8 cellular contexts compared by ENCODE assay signal in genomic region chr1:18581420-18581880, GRCh38. TPM values are rescaled to one million over a fixed set of nuclear protein-coding genes. Genes with fewer than 3 reads are reported as not detected.
DNase-seq lines count a peak whose midpoint lies in the region; ATAC-seq and TF ChIP-seq lines count a peak whose summit lies in the region.

No MANE protein-coding gene starts in this region.

- no peaks in the 10 kb centered on the region for H3K27me3 ChIP-seq in BE2C
- no peaks in the 10 kb centered on the region for H3K27me3 ChIP-seq in colonic mucosa
- peaks cover 3% of the 10 kb centered on the region for H3K27me3 ChIP-seq in prostate gland (replicated peaks; ENCODE audit: insufficient read depth)

- no peak overlapping the region for H3K9ac ChIP-seq in colonic mucosa (ENCODE audit: low read depth in 2 of 2, low read length in 2 of 2)

- intact Hi-C loops in colonic mucosa (cut with DNase I) = no loop called here
- intact Hi-C loops in prostate gland (cut with DNase I) = no loop called here

- H3K27ac ChIP-seq in colonic mucosa = no peak overlapping the region
- H3K27ac ChIP-seq in prostate gland = no peak overlapping the region

- peak; percentile 84 for ATAC-seq in SK-N-SH treated with all-trans-retinoic acid at 6 μM for 48 hours
- ATAC-seq in GM19035 (IDR thresholded peaks at IDR 0.05; ENCODE audit: unreplicated experiment) = no peak
- ATAC-seq in GM18511 (IDR thresholded peaks at IDR 0.05; ENCODE audit: unreplicated experiment) = no peak

- TF ChIP-seq CTCF in BE2C (IDR thresholded peaks at IDR 0.05; ENCODE audit: low read depth, low read length) (peak; percentile 59), GM13976 (IDR thresholded peaks at IDR 0.05; ENCODE audit: borderline replicate concordance, control extremely low read depth, extremely low read depth, insufficient read depth, missing control alignments) (peak; percentile 86), colonic mucosa (IDR thresholded peaks at IDR 0.05) (peak; percentile 83), prostate gland (IDR thresholded peaks at IDR 0.05) (peak; percentile 42 to 75 (median 70))

- no peak for TF ChIP-seq POLR2A in prostate gland (IDR thresholded peaks at IDR 0.05)

- peak; percentile 52 for DNase-seq in BE2C
- peak; percentile 81 for DNase-seq in GM13976 (ENCODE audit: low spot score)
- DNase-seq in colonic mucosa = peak; percentile 35
- peak; percentile 14 for DNase-seq in prostate gland (ENCODE audit: low spot score)
- no peak for DNase-seq in OCI-M1 (lab: John Stamatoyannopoulos, UW)

- H3K4me3 ChIP-seq in BE2C (ENCODE audit: low read depth, low read length) (no peak overlapping the region), colonic mucosa (no peak overlapping the region), prostate gland (no peak overlapping the region)

- in situ Hi-C loops in GM13976 (cut with MboI; ENCODE audit: low sequenced_read_pairs, unreplicated experiment) = no loop called here

- H3K36me3 ChIP-seq in BE2C = no peaks in the 10 kb centered on the region
- no peaks in the 10 kb centered on the region for H3K36me3 ChIP-seq in colonic mucosa
- H3K36me3 ChIP-seq in prostate gland = no peaks in the 10 kb centered on the region

- 17% methylated on average over 17 of the region's 17 CpGs for WGBS in prostate gland

- H3K4me1 ChIP-seq in BE2C (no peaks in the 10 kb centered on the region), colonic mucosa (no peaks in the 10 kb centered on the region), prostate gland (replicated peaks) (no peaks in the 10 kb centered on the region)

- H3K9me3 ChIP-seq in BE2C = no peaks in the 10 kb centered on the region
- no peaks in the 10 kb centered on the region for H3K9me3 ChIP-seq in colonic mucosa
- H3K9me3 ChIP-seq in prostate gland = no peaks in the 10 kb centered on the region

TF ChIP-seq in SK-N-SH treated with all-trans-retinoic acid at 6 μM for 48 hours, 23 proteins besides CTCF, POLR2A, EP300 and RAD21:
- TF ChIP-seq, protein P1, sequence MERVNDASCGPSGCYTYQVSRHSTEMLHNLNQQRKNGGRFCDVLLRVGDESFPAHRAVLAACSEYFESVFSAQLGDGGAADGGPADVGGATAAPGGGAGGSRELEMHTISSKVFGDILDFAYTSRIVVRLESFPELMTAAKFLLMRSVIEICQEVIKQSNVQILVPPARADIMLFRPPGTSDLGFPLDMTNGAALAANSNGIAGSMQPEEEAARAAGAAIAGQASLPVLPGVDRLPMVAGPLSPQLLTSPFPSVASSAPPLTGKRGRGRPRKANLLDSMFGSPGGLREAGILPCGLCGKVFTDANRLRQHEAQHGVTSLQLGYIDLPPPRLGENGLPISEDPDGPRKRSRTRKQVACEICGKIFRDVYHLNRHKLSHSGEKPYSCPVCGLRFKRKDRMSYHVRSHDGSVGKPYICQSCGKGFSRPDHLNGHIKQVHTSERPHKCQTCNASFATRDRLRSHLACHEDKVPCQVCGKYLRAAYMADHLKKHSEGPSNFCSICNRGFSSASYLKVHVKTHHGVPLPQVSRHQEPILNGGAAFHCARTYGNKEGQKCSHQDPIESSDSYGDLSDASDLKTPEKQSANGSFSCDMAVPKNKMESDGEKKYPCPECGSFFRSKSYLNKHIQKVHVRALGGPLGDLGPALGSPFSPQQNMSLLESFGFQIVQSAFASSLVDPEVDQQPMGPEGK (CRISPR knock-in tag; IDR thresholded peaks at IDR 0.05; ENCODE audit: borderline replicate concordance) = no peak
- TF ChIP-seq GLIS3 (CRISPR knock-in tag; IDR thresholded peaks at IDR 0.05) (no peak), CSDC2 (CRISPR knock-in tag; IDR thresholded peaks at IDR 0.05) (no peak), TCF4 (CRISPR knock-in tag; IDR thresholded peaks at IDR 0.05; ENCODE audit: borderline replicate concordance) (no peak), ZFP30 (CRISPR knock-in tag; IDR thresholded peaks at IDR 0.05) (no peak), ZNF565 (CRISPR knock-in tag; conservative IDR thresholded peaks at IDR 0.05; ENCODE audit: low read depth) (no peak), ARNTL (CRISPR knock-in tag; IDR thresholded peaks at IDR 0.05; ENCODE audit: borderline replicate concordance, low read depth) (no peak), ZFP3 (CRISPR knock-in tag; IDR thresholded peaks at IDR 0.05) (no peak), ZNF8 (CRISPR knock-in tag; IDR thresholded peaks at IDR 0.05) (no peak)
- TF ChIP-seq, protein P2, sequence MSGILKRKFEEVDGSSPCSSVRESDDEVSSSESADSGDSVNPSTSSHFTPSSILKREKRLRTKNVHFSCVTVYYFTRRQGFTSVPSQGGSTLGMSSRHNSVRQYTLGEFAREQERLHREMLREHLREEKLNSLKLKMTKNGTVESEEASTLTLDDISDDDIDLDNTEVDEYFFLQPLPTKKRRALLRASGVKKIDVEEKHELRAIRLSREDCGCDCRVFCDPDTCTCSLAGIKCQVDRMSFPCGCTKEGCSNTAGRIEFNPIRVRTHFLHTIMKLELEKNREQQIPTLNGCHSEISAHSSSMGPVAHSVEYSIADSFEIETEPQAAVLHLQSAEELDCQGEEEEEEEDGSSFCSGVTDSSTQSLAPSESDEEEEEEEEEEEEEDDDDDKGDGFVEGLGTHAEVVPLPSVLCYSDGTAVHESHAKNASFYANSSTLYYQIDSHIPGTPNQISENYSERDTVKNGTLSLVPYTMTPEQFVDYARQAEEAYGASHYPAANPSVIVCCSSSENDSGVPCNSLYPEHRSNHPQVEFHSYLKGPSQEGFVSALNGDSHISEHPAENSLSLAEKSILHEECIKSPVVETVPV (CRISPR knock-in tag; IDR thresholded peaks at IDR 0.05) = no peak

RNA-seq across cellular contexts. Expression of gene PAX7, which starts 49.2 kb away (rescaled TPM):
- not detected for polyA plus RNA-seq in BE2C (2012; ENCODE audit: insufficient read depth, insufficient read length, low read depth)
- total RNA-seq in colonic mucosa = not detected
- total RNA-seq in prostate gland = under 1 TPM in 1 of 2 donors, not detected in 1; 0.32 TPM
